8 cellular contexts compared by ENCODE assay signal in the genomic region with DNA sequence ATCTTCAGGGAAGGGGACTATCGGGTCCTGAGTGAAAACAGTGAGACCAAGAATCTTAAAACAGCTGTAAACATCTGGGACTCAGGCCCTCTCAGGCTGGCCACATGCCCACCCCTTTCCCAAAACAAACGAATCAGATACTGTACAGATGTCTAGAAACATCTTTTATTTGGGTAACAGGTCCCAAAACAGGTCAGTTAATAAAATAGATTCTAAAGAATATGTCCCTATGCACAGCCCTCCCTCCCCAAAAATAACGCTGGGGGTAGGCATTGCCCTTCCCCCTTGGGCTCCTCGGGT. TPM values are rescaled to one million over a fixed set of nuclear protein-coding genes. Genes with fewer than 3 reads are reported as not detected.
DNase-seq lines count a peak whose midpoint lies in the region; ATAC-seq and TF ChIP-seq lines count a peak whose summit lies in the region.

No MANE protein-coding gene starts in this region.

- no peaks in the 10 kb centered on the region for H3K27me3 Mint-ChIP-seq in naive thymus-derived CD4-positive, alpha-beta T cell

- dilution Hi-C loops in IMR-90 (cut with HindIII; ENCODE audit: low sequenced_read_pairs, unreplicated experiment), result no loop called here

- peak overlapping the region; percentile 71 for H3K4me2 ChIP-seq in IMR-90 (ENCODE audit: low read depth, low read length)

- TF ChIP-seq RAD21 in IMR-90 (IDR thresholded peaks at IDR 0.05; ENCODE audit: low read length), result no peak

- peak overlapping the region; percentile 12; the same call in 1 of the 2 replicates for H2AK5ac ChIP-seq in IMR-90 (ENCODE audit: low read depth, low read length)

- H3K4me3 Mint-ChIP-seq in naive thymus-derived CD4-positive, alpha-beta T cell, result peak overlapping the region; percentile 91 to 100 (median 97)

- H3K4me1 Mint-ChIP-seq in naive thymus-derived CD4-positive, alpha-beta T cell, result peaks cover 37 to 71% (median 69%) of the 10 kb centered on the region in 7 donors

- no peak overlapping the region for H2BK120ac ChIP-seq in IMR-90 (ENCODE audit: low read depth, low read length)

- H2BK5ac ChIP-seq in IMR-90 (ENCODE audit: low read depth, low read length, poor library complexity, severe bottlenecking), result peak overlapping the region; percentile 46

- H3K23ac ChIP-seq in IMR-90 (ENCODE audit: low read depth, low read length), result peak overlapping the region; percentile 0; the same call in 1 of the 2 replicates

- CTCF ChIA-PET in AG04450 (lab: Charles Lee), result interaction anchor here (0.7 to 1.7 kb wide), 2 partner anchors 12 to 161 kb away, joined by 3 to 4 read pairs; no protein-coding TSS in a partner anchor
- CTCF ChIA-PET in IMR-90 (lab: Yijun Ruan, JAX), result interaction anchor here (1.0 kb wide), 1 partner anchor 9 kb away, joined by 3 read pairs; the partner anchor contains the start of gene CREB3L4
- CTCF ChIA-PET in naive thymus-derived CD4-positive, alpha-beta T cell (lab: Charles Lee), result interaction anchor here (0.8 to 5.5 kb wide), 4 partner anchors 13 to 40 kb away, joined by 3 to 36 read pairs (median 3); partner anchors contain the start of genes DENND4B and JTB

- H2AFZ ChIP-seq in IMR-90 (replicated peaks; ENCODE audit: low read length, poor library complexity), result peak overlapping the region; percentile 86

- peaks cover 16% of the 10 kb centered on the region for H3K4me1 ChIP-seq in IMR-90 (ENCODE audit: control insufficient read depth, insufficient read depth, low read length)
- H3K4me1 ChIP-seq in naive thymus-derived CD4-positive, alpha-beta T cell (ENCODE audit: control insufficient read depth in 2 of 2, insufficient read depth in 2 of 2, low read length in 2 of 2), result peaks cover 35 to 38% of the 10 kb centered on the region in 2 donors

- POLR2A ChIA-PET in AG04450 (lab: Yijun Ruan, JAX), result interaction anchor here (0.7 to 2.1 kb wide), 8 partner anchors 8 to 201 kb away, joined by 3 to 19 read pairs (median 10); partner anchors contain the start of genes CREB3L4, DENND4B, JTB and RAB13
- POLR2A ChIA-PET in IMR-90 (lab: Charles Lee; ENCODE audit: unreplicated experiment), result interaction anchor here (1.3 kb wide), 1 partner anchor 32 kb away, joined by 3 read pairs; the partner anchor contains the start of gene RPS27
- POLR2A ChIA-PET in naive thymus-derived CD4-positive, alpha-beta T cell (lab: Charles Lee), result interaction anchor here (1.1 to 12.8 kb wide), 8 partner anchors 9 to 183 kb away, joined by 3 to 159 read pairs (median 23); partner anchors contain the start of genes CREB3L4, DENND4B, GATAD2B and JTB

- H3K36me3 Mint-ChIP-seq in naive thymus-derived CD4-positive, alpha-beta T cell, result peaks cover 0 to 18% (median 5%) of the 10 kb centered on the region in 5 donors

- in situ Hi-C loops in IMR-90 (cut with MboI; ENCODE audit: low sequenced_read_pairs), result loop anchor here (25.0 kb wide), 1 partner anchor 422 kb away; the partner anchor contains the start of genes S100A3, S100A4, S100A5 and S100A6

- H3K27ac ChIP-seq in AG04450 (ENCODE audit: low read depth, low read length) (no peak overlapping the region), IMR-90 (ENCODE audit: insufficient read depth, low read length) (peak overlapping the region; percentile 57; the same call in 1 of the 2 replicates), caudate nucleus (ENCODE audit: low read depth, low read length) (peak overlapping the region; percentile 85)
- H3K27ac ChIP-seq in naive thymus-derived CD4-positive, alpha-beta T cell (ENCODE audit: low read depth, low read length), result peak overlapping the region; percentile 92

- no peak overlapping the region; the same call in 2 of the 3 replicates for H2BK15ac ChIP-seq in IMR-90 (ENCODE audit: low read depth, low read length)

- H3K4me3 ChIP-seq in AG04450 (ENCODE audit: low read depth, low read length), result peak overlapping the region; percentile 37
- no peak overlapping the region for H3K4me3 ChIP-seq in IMR-90 (ENCODE audit: insufficient read depth, low read depth, low read length)
- peak overlapping the region; percentile 74 for H3K4me3 ChIP-seq in naive thymus-derived CD4-positive, alpha-beta T cell (ENCODE audit: low read length)

- peak overlapping the region; percentile 89 to 98 (median 94) for H3K27ac Mint-ChIP-seq in naive thymus-derived CD4-positive, alpha-beta T cell

- H3K56ac ChIP-seq in IMR-90 (ENCODE audit: extremely low read depth, insufficient read depth, low read length), result no peak overlapping the region

- WGBS in IMR-90 (ENCODE audit: extremely low coverage in 2 of 2, insufficient read length in 1 of 2), 2 experiments, result no CpG with 5 or more reads among the region's 4 CpGs

- H3K9me3 ChIP-seq in AG04450 (ENCODE audit: control insufficient read depth, insufficient read depth, low read length), result no peaks in the 10 kb centered on the region; the same call in 1 of the 2 replicates
- H3K9me3 ChIP-seq in IMR-90 (ENCODE audit: control insufficient read depth, insufficient read depth, low read length), result no peaks in the 10 kb centered on the region
- H3K9me3 ChIP-seq in naive thymus-derived CD4-positive, alpha-beta T cell (ENCODE audit: control insufficient read depth in 2 of 3, low read length in 3 of 3), result no peaks in the 10 kb centered on the region

- no peak overlapping the region for H2BK20ac ChIP-seq in IMR-90 (ENCODE audit: low read depth, low read length)

- H4K91ac ChIP-seq in IMR-90 (ENCODE audit: insufficient read depth, low read depth, low read length), result no peak overlapping the region

- peaks cover 20% of the 10 kb centered on the region for H3K36me3 ChIP-seq in IMR-90 (ENCODE audit: control insufficient read depth, insufficient read depth, low read length)
- H3K36me3 ChIP-seq in naive thymus-derived CD4-positive, alpha-beta T cell (ENCODE audit: control insufficient read depth in 2 of 3, insufficient read depth in 3 of 3, low read length in 3 of 3), result peaks cover 0 to 23% (median 6%) of the 10 kb centered on the region in 3 experiments

- no peak overlapping the region for H3K18ac ChIP-seq in IMR-90 (ENCODE audit: low read depth, low read length)

- no TSS peak for BruUV-seq in IMR-90 (replicated peaks; lab: Mats Ljungman, UMichigan)

- peak overlapping the region; percentile 45 for H3K9ac ChIP-seq in IMR-90 (ENCODE audit: low read depth, low read length)

- H3K14ac ChIP-seq in IMR-90 (replicated peaks; ENCODE audit: low read depth, low read length), result peak overlapping the region; percentile 11

- no peak for TF ChIP-seq POLR2A in IMR-90 (IDR thresholded peaks at IDR 0.05; ENCODE audit: low read depth, low read length)

- peak overlapping the region; percentile 6 for H2AK9ac ChIP-seq in IMR-90 (replicated peaks; ENCODE audit: low read depth, low read length, poor library complexity)

- no peak for ATAC-seq in IMR-90 (ENCODE audit: low read depth)
- no peak for ATAC-seq in naive thymus-derived CD4-positive, alpha-beta T cell

- TF ChIP-seq CTCF in AG04450 (IDR thresholded peaks at IDR 0.05; ENCODE audit: low read depth, low read length) (no peak), IMR-90 (conservative IDR thresholded peaks at IDR 0.05; ENCODE audit: low read depth, low read length) (no peak)

- peaks cover 14 to 77% of the 10 kb centered on the region in 2 experiments for H3K79me1 ChIP-seq in IMR-90 (ENCODE audit: low read depth in 1 of 2, low read length in 2 of 2)

- intact Hi-C loops in IMR-90 (cut with micrococcal nuclease), result no loop called here
- intact Hi-C loops in naive thymus-derived CD4-positive, alpha-beta T cell (cut with micrococcal nuclease), result loop anchor here (1.0 to 5.0 kb wide), 15 partner anchors 8 to 1898 kb away; partner anchors contain the start of genes HAX1 (in 2 of the 2), JTB (in 2 of the 2), RPS27 (in 2 of the 2) and CREB3L4 (in 1 of the 2)

- H3K4ac ChIP-seq in IMR-90 (ENCODE audit: low read depth, low read length), result peak overlapping the region; percentile 81

- peaks cover 25% of the 10 kb centered on the region for H3K9me1 ChIP-seq in IMR-90 (ENCODE audit: insufficient read depth, low read length)

- DNase-seq in AG04450 (ENCODE audit: low read depth, low spot score), result no peak
- no peak for DNase-seq in IMR-90
- peak in 1 of 61 donors; percentile 51 for DNase-seq in caudate nucleus (lab: John Stamatoyannopoulos, UW)
- no peak for DNase-seq in naive thymus-derived CD4-positive, alpha-beta T cell
- no peak for DNase-seq in cerebellum (ENCODE audit: low spot score)
- DNase-seq in LoVo (ENCODE audit: low spot score), result no peak
- DNase-seq in NCI-H2029 treated with DMSO at 0.1 percent for 48 hours (lab: John Stamatoyannopoulos, UW), result no peak
- no peak for DNase-seq in SK-N-DZ (ENCODE audit: low spot score)

- peaks cover 38% of the 10 kb centered on the region for H4K20me1 ChIP-seq in IMR-90 (ENCODE audit: insufficient read depth, low read length)

- H3K9me3 Mint-ChIP-seq in naive thymus-derived CD4-positive, alpha-beta T cell, result no peaks in the 10 kb centered on the region

- peak overlapping the region in 1 of 2 experiments; percentile 86; a peak in 2 of 4 replicates for H4K8ac ChIP-seq in IMR-90 (ENCODE audit: low read depth in 2 of 2, low read length in 2 of 2)

- H3K27me3 ChIP-seq in AG04450 (ENCODE audit: control insufficient read depth, insufficient read depth, low read length) (no peaks in the 10 kb centered on the region), IMR-90 (ENCODE audit: control insufficient read depth, insufficient read depth, low read length) (no peaks in the 10 kb centered on the region)
- no peaks in the 10 kb centered on the region for H3K27me3 ChIP-seq in naive thymus-derived CD4-positive, alpha-beta T cell (ENCODE audit: control insufficient read depth in 2 of 2, insufficient read depth in 2 of 2, low read length in 2 of 2)

- H4K5ac ChIP-seq in IMR-90 (ENCODE audit: low read depth, low read length), result peak overlapping the region; percentile 46; the same call in 1 of the 2 replicates

RNA-seq across cellular contexts. Expression of gene CRTC2, which starts 0.5 kb away (rescaled TPM):
- polyA plus RNA-seq in AG04450 (2011; rRNA removed), result 12.7 and 13.8 TPM in 2 replicates
- 31.8 and 33.8 TPM in 2 replicates for polyA minus RNA-seq in AG04450 (2011; rRNA and poly(A)+ RNA removed)
- 1.9 and 2.7 TPM in 2 replicates for total RNA-seq in IMR-90 (2012; rRNA removed)
- 20.1 and 22.2 TPM in 2 replicates for polyA plus RNA-seq in IMR-90 (2012; rRNA removed)
- 12.2 and 16.7 TPM in 2 replicates for polyA plus RNA-seq in IMR-90 (2012; cell fraction: cytosol; rRNA removed)
- 59.1 and 73.2 TPM in 2 replicates for polyA plus RNA-seq in IMR-90 (2012; cell fraction: nucleus; rRNA removed; ENCODE audit: low replicate concordance)
- 100 to 1,000 TPM in 4 of 5 experiments, 10 to 100 TPM in 1; 86.1 to 157 (median 119) TPM for total RNA-seq in naive thymus-derived CD4-positive, alpha-beta T cell
- 10 to 100 TPM; 25.2 to 44.8 TPM for polyA plus RNA-seq in naive thymus-derived CD4-positive, alpha-beta T cell
- 13.2 TPM for total RNA-seq in cerebellum
- 16.4 and 20.1 TPM in 2 replicates for polyA plus RNA-seq in SK-N-DZ (2014; cell fraction: cytosol; rRNA removed)
- polyA plus RNA-seq in SK-N-DZ (2014; cell fraction: nucleus; rRNA removed), result 31.1 and 37.9 TPM in 2 replicates

RNA-seq across cellular contexts. Expression of gene SLC39A1, which starts 4.4 kb away (rescaled TPM):
- polyA plus RNA-seq in AG04450 (2011; rRNA removed), result 84.0 and 98.6 TPM in 2 replicates
- 56.2 and 69.9 TPM in 2 replicates for polyA minus RNA-seq in AG04450 (2011; rRNA and poly(A)+ RNA removed)
- 94.7 and 97.7 TPM in 2 replicates for total RNA-seq in IMR-90 (2012; rRNA removed)
- 84.6 and 89.1 TPM in 2 replicates for polyA plus RNA-seq in IMR-90 (2012; rRNA removed)
- 74.5 and 89.4 TPM in 2 replicates for polyA plus RNA-seq in IMR-90 (2012; cell fraction: cytosol; rRNA removed)
- polyA plus RNA-seq in IMR-90 (2012; cell fraction: nucleus; rRNA removed; ENCODE audit: low replicate concordance), result 31.1 and 43.6 TPM in 2 replicates
- total RNA-seq in naive thymus-derived CD4-positive, alpha-beta T cell, result 10 to 100 TPM; 14.4 to 53.2 (median 18.7) TPM
- polyA plus RNA-seq in naive thymus-derived CD4-positive, alpha-beta T cell, result 10 to 100 TPM; 27.8 to 37.4 TPM
- total RNA-seq in cerebellum, result 22.0 TPM
- 160 and 175 TPM in 2 replicates for polyA plus RNA-seq in SK-N-DZ (2014; cell fraction: cytosol; rRNA removed)
- polyA plus RNA-seq in SK-N-DZ (2014; cell fraction: nucleus; rRNA removed), result 91.7 and 108 TPM in 2 replicates

RNA-seq across cellular contexts. Expression of gene CREB3L4, which starts 8.8 kb away (rescaled TPM):
- polyA plus RNA-seq in AG04450 (2011; rRNA removed) (7.7 and 10.0 TPM in 2 replicates), IMR-90 (2012; rRNA removed) (8.3 and 9.8 TPM in 2 replicates)
- polyA minus RNA-seq in AG04450 (2011; rRNA and poly(A)+ RNA removed), result 5.3 and 6.6 TPM in 2 replicates
- total RNA-seq in IMR-90 (2012; rRNA removed) (4.4 and 6.5 TPM in 2 replicates), cerebellum (13.8 TPM)
- polyA plus RNA-seq in IMR-90 (2012; cell fraction: cytosol; rRNA removed), result 5.0 and 5.8 TPM in 2 replicates
- 21.0 and 21.3 TPM in 2 replicates for polyA plus RNA-seq in IMR-90 (2012; cell fraction: nucleus; rRNA removed; ENCODE audit: low replicate concordance)
- total RNA-seq in naive thymus-derived CD4-positive, alpha-beta T cell, result 1 to 10 TPM; 4.6 to 8.4 (median 7.0) TPM
- polyA plus RNA-seq in naive thymus-derived CD4-positive, alpha-beta T cell, result 1 to 10 TPM; 6.2 to 7.7 TPM
- 138 and 168 TPM in 2 replicates for polyA plus RNA-seq in SK-N-DZ (2014; cell fraction: cytosol; rRNA removed)
- 421 and 425 TPM in 2 replicates for polyA plus RNA-seq in SK-N-DZ (2014; cell fraction: nucleus; rRNA removed)

RNA-seq across cellular contexts. Expression of gene DENND4B, which starts 12.4 kb away (rescaled TPM):
- polyA plus RNA-seq in AG04450 (2011; rRNA removed) (10.3 and 13.3 TPM in 2 replicates), IMR-90 (2012; rRNA removed) (25.2 and 33.3 TPM in 2 replicates)
- polyA minus RNA-seq in AG04450 (2011; rRNA and poly(A)+ RNA removed), result 21.4 and 23.1 TPM in 2 replicates
- total RNA-seq in IMR-90 (2012; rRNA removed) (1.8 and 2.5 TPM in 2 replicates), cerebellum (31.1 TPM)
- 9.4 and 13.8 TPM in 2 replicates for polyA plus RNA-seq in IMR-90 (2012; cell fraction: cytosol; rRNA removed)
- 117 and 252 TPM in 2 replicates for polyA plus RNA-seq in IMR-90 (2012; cell fraction: nucleus; rRNA removed; ENCODE audit: low replicate concordance)
- 100 to 1,000 TPM; 148 to 223 (median 197) TPM for total RNA-seq in naive thymus-derived CD4-positive, alpha-beta T cell
- polyA plus RNA-seq in naive thymus-derived CD4-positive, alpha-beta T cell, result 10 to 100 TPM; 12.5 to 27.0 TPM
- 17.6 and 24.2 TPM in 2 replicates for polyA plus RNA-seq in SK-N-DZ (2014; cell fraction: cytosol; rRNA removed)
- polyA plus RNA-seq in SK-N-DZ (2014; cell fraction: nucleus; rRNA removed), result 256 and 294 TPM in 2 replicates

RNA-seq across cellular contexts. Expression of gene JTB, which starts 18.6 kb away (rescaled TPM):
- polyA plus RNA-seq in AG04450 (2011; rRNA removed), result 159 and 160 TPM in 2 replicates
- 37.4 and 41.4 TPM in 2 replicates for polyA minus RNA-seq in AG04450 (2011; rRNA and poly(A)+ RNA removed)
- 114 and 123 TPM in 2 replicates for total RNA-seq in IMR-90 (2012; rRNA removed)
- polyA plus RNA-seq in IMR-90 (2012; rRNA removed), result 138 and 153 TPM in 2 replicates
- 184 and 196 TPM in 2 replicates for polyA plus RNA-seq in IMR-90 (2012; cell fraction: cytosol; rRNA removed)
- polyA plus RNA-seq in IMR-90 (2012; cell fraction: nucleus; rRNA removed; ENCODE audit: low replicate concordance), result 101 and 135 TPM in 2 replicates
- total RNA-seq in naive thymus-derived CD4-positive, alpha-beta T cell, result 100 to 1,000 TPM in 3 of 5 experiments, 10 to 100 TPM in 2; 78.4 to 134 (median 104) TPM
- 100 to 1,000 TPM; 294 to 319 TPM for polyA plus RNA-seq in naive thymus-derived CD4-positive, alpha-beta T cell
- 29.2 TPM for total RNA-seq in cerebellum
- 268 and 278 TPM in 2 replicates for polyA plus RNA-seq in SK-N-DZ (2014; cell fraction: cytosol; rRNA removed)
- polyA plus RNA-seq in SK-N-DZ (2014; cell fraction: nucleus; rRNA removed), result 282 and 326 TPM in 2 replicates
